19 cellular contexts compared by ENCODE assay signal in the genomic region with DNA sequence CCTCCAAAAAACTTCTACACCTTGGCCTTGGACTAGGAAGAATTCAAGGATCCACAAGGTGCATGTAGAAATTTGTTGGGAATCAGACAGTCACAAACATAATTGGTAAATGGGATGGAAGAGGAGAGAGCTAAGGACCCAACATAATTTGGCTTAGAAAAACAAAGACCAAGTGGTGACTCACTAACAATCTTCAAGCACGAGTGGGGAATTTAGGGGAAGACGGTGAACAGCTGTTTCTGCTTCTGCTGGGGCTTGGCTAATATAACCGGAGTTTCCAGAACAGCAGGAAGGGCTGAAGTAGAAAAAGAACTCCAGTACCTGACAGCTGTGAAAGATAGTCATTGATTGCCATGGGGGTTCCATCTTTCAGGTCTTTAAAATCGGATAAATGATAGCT.
A peak's percentile ranks its signal among the peaks of the same experiment; 100 is the strongest.
DNase-seq lines count a peak whose midpoint lies in the region; ATAC-seq and TF ChIP-seq lines count a peak whose summit lies in the region.
"Had no signal": no experiment of that assay in that cellular context is flagged by ENCODE, and none has a peak within 500 bp of the region (broad histone marks: within the 10 kb centered on the region; RNA-seq: fewer than 3 reads in every experiment).

No MANE protein-coding gene starts in this region.

- H3K4me1 ChIP-seq in right atrium auricular region = peaks cover 0 to 29% of the 10 kb centered on the region in 2 donors
- H3K4me1 ChIP-seq: psoas muscle had no signal

- H3K4me3 ChIP-seq in right atrium auricular region (no peak overlapping the region), cardiac fibroblast (replicated peaks in 1 of 2; ENCODE audit: low read depth in 2 of 2, low read length in 2 of 2) (no peak overlapping the region)
- H3K4me3 ChIP-seq: ascending aorta, lung, psoas muscle, upper lobe of left lung had no signal

- H3K27me3 Mint-ChIP-seq in glutamatergic neuron (ENCODE audit: unreplicated experiment) = no peaks in the 10 kb centered on the region
- H3K27me3 Mint-ChIP-seq in osteocyte (ENCODE audit: unreplicated experiment) = no peaks in the 10 kb centered on the region

- no peak overlapping the region for H3K4me3 Mint-ChIP-seq in glutamatergic neuron (ENCODE audit: unreplicated experiment)
- H3K4me3 Mint-ChIP-seq in osteocyte (ENCODE audit: unreplicated experiment) = no peak overlapping the region
- H3K4me3 Mint-ChIP-seq: naive thymus-derived CD4-positive, alpha-beta T cell had no signal

- H3K4me1 Mint-ChIP-seq in glutamatergic neuron (ENCODE audit: low read depth, unreplicated experiment) = peaks cover 6% of the 10 kb centered on the region
- H3K4me1 Mint-ChIP-seq in osteocyte (ENCODE audit: unreplicated experiment) = peaks cover 48% of the 10 kb centered on the region
- H3K4me1 Mint-ChIP-seq: naive thymus-derived CD4-positive, alpha-beta T cell had no signal

- ATAC-seq in Right ventricle myocardium superior (ENCODE audit: poor library complexity) (peak; percentile 91), left cardiac atrium (peak; percentile 54 to 74), GM18520 (IDR thresholded peaks at IDR 0.05; ENCODE audit: unreplicated experiment) (no peak), HG02623 (IDR thresholded peaks at IDR 0.05; ENCODE audit: unreplicated experiment) (no peak)
- ATAC-seq: naive thymus-derived CD4-positive, alpha-beta T cell; psoas muscle had no signal

- H3K9me3 Mint-ChIP-seq in glutamatergic neuron (ENCODE audit: unreplicated experiment) (no peaks in the 10 kb centered on the region), osteocyte (ENCODE audit: unreplicated experiment) (peaks cover 10% of the 10 kb centered on the region)

- TF ChIP-seq CTCF in right atrium auricular region (IDR thresholded peaks at IDR 0.05) = no peak
- TF ChIP-seq CTCF in cardiac fibroblast (IDR thresholded peaks at IDR 0.05; ENCODE audit: low read depth, low read length) = no peak
- no peak for TF ChIP-seq CTCF in glutamatergic neuron (IDR thresholded peaks at IDR 0.05; ENCODE audit: partially characterized antibody, unreplicated experiment)
- TF ChIP-seq CTCF in osteocyte (IDR thresholded peaks at IDR 0.05) = no peak

- H3K36me3 Mint-ChIP-seq in glutamatergic neuron (ENCODE audit: unreplicated experiment) = peaks cover 8% of the 10 kb centered on the region
- no peaks in the 10 kb centered on the region for H3K36me3 Mint-ChIP-seq in osteocyte (ENCODE audit: unreplicated experiment)

- H3K27ac Mint-ChIP-seq in glutamatergic neuron (ENCODE audit: unreplicated experiment) = no peak overlapping the region
- no peak overlapping the region for H3K27ac Mint-ChIP-seq in osteocyte (ENCODE audit: unreplicated experiment)
- H3K27ac Mint-ChIP-seq: naive thymus-derived CD4-positive, alpha-beta T cell had no signal

- intact Hi-C loops in Right ventricle myocardium superior (cut with DNase I) (no loop called here), left cardiac atrium (cut with DNase I) (no loop called here)

- no peaks in the 10 kb centered on the region for H3K36me3 ChIP-seq in right atrium auricular region
- H3K36me3 ChIP-seq: ascending aorta, upper lobe of left lung had no signal

- DNase-seq in Right ventricle myocardium superior (no peak), right atrium auricular region (ENCODE audit: low spot score) (no peak), cardiac fibroblast (ENCODE audit: low read depth in 2 of 2) (peak; percentile 55 to 75), left cardiac atrium (no peak), glutamatergic neuron (no peak), osteocyte (ENCODE audit: extremely low spot score, unreplicated experiment) (no peak)
- DNase-seq: activated naive CD4-positive, alpha-beta T cell; GF-D8; H7; naive thymus-derived CD4-positive, alpha-beta T cell; NCI-H1694; NCI-H446; psoas muscle; stimulated activated naive CD4-positive, alpha-beta T cell treated with Interleukin-2 at 50 U/mL for 16 hours; upper lobe of left lung had no signal

- H3K9me3 ChIP-seq in right atrium auricular region = no peaks in the 10 kb centered on the region
- H3K9me3 ChIP-seq: ascending aorta, psoas muscle, upper lobe of left lung had no signal

- H3K27me3 ChIP-seq in right atrium auricular region = no peaks in the 10 kb centered on the region
- H3K27me3 ChIP-seq: ascending aorta, upper lobe of left lung had no signal

- no peak overlapping the region for H3K27ac ChIP-seq in right atrium auricular region
- H3K27ac ChIP-seq: ascending aorta, psoas muscle, upper lobe of left lung had no signal

Comparison
In these comparisons a context has a peak if more than half of its experiments do, and no peak if none do; other contexts are left out.
1. ATAC-seq: peak in Right ventricle myocardium superior (single experiment) and left cardiac atrium (2 of 2); none in GM18520 (single experiment) and HG02623 (single experiment).
2. DNase-seq: peak in cardiac fibroblast (2 of 2); none in Right ventricle myocardium superior (single experiment), right atrium auricular region (single experiment), left cardiac atrium (single experiment), glutamatergic neuron (single experiment) and osteocyte (single experiment).